In the genomic region with DNA sequence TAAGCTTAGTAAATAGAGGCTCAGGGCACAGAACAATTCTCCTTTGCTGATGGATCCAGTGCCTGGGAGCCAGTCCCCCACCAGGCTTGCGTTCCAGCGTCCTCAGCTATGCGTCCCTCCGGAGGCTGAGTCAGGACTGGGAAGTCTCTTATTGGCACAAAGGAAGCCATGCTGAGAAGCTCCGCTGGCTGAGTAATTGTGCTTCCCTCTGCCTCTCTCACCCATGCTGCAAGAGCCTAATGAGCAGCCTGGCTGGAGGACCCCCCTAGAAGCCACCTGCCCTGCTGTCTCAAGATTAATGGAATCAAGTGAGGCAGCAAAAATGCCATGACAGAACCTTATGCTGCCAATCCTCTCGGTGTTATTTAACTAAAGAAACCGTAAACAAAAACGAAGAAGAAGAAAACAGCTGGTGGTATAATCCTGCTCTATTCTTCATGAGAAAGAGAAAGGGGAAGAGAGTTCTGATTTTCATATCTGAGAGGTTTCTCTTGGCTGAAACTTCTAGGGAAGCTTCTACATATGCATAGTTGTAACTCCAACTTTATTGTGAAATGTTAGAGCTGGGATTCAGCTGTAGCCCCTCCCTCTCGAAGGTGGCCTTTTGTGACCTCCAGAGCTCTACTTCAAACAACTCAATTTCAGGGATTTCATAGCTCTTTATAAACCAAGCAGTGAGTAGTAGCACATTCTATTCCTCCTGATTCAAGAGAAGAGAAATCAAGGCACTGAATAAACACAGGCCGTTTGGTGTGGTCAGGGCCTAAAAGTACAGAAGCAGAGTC, we compare ENCODE assay signal across 17 cellular contexts.
A peak's percentile ranks its signal among the peaks of the same experiment; 100 is the strongest.
DNase-seq lines count a peak whose midpoint lies in the region; TF ChIP-seq lines count a peak whose summit lies in the region.
"Had no signal": no experiment of that assay in that cellular context is flagged by ENCODE, and none has a peak within 500 bp of the region (broad histone marks: within the 10 kb centered on the region; RNA-seq: fewer than 3 reads in every experiment).

No MANE protein-coding gene starts in this region.

- 60 to 71% (median 63%) methylated on average over 10 of the region's 10 CpGs for WGBS in stomach, 5 donors

- no peaks in the 10 kb centered on the region for H3K9me3 Mint-ChIP-seq in type B pancreatic cell
- H3K9me3 Mint-ChIP-seq: activated B cell treated with CpG ODN at 0.5 μM for 24 hours had no signal

- TF ChIP-seq EP300 in stomach (IDR thresholded peaks at IDR 0.05), result no peak

- no peaks in the 10 kb centered on the region for H3K27me3 Mint-ChIP-seq in type B pancreatic cell

- H3K4me1 ChIP-seq in stomach, result peaks cover 0 to 3% (median 0%) of the 10 kb centered on the region in 4 donors

- no peaks in the 10 kb centered on the region for H3K36me3 ChIP-seq in stomach
- H3K36me3 ChIP-seq: upper lobe of left lung had no signal

- H3K9me3 ChIP-seq in stomach, result no peaks in the 10 kb centered on the region
- H3K9me3 ChIP-seq: SK-N-SH, upper lobe of left lung had no signal

- TF ChIP-seq CTCF in astrocyte of the cerebellum (IDR thresholded peaks at IDR 0.05; ENCODE audit: low read depth, low read length, missing control alignments), result no peak
- TF ChIP-seq CTCF in stomach (IDR thresholded peaks at IDR 0.05), result no peak
- TF ChIP-seq CTCF in type B pancreatic cell (conservative IDR thresholded peaks at IDR 0.05), result no peak

- no peaks in the 10 kb centered on the region for H3K27me3 ChIP-seq in stomach
- H3K27me3 ChIP-seq: upper lobe of left lung had no signal

- H3K4me1 Mint-ChIP-seq in type B pancreatic cell (ENCODE audit: unreplicated experiment), result peaks cover 15% of the 10 kb centered on the region
- H3K4me1 Mint-ChIP-seq: activated B cell treated with CpG ODN at 0.5 μM for 24 hours, natural killer cell had no signal

- H3K36me3 Mint-ChIP-seq in type B pancreatic cell, result no peaks in the 10 kb centered on the region
- H3K36me3 Mint-ChIP-seq: natural killer cell had no signal

- DNase-seq in NCI-H2227 (lab: John Stamatoyannopoulos, UW; ENCODE audit: unreplicated experiment) (peak; percentile 21), NCI-H2227 treated with DMSO at 0.1 percent for 48 hours (lab: John Stamatoyannopoulos, UW) (no peak), astrocyte of the cerebellum (ENCODE audit: low read depth) (peak; percentile 77), islet precursor cell (peak; percentile 78), stomach (no peak), DMS53 treated with DMSO at 0.1 percent for 48 hours (lab: John Stamatoyannopoulos, UW; ENCODE audit: unreplicated experiment) (no peak), type B pancreatic cell (ENCODE audit: extremely low spot score, unreplicated experiment) (no peak), mesenteric fat pad (ENCODE audit: low spot score) (no peak)
- DNase-seq: activated B cell treated with CpG ODN at 0.5 μM for 24 hours; activated T-cell treated with anti-CD3 and anti-CD28 coated beads for 4 hours; foreskin melanocyte; kidney; natural killer cell; NCI-H1105 treated with DMSO at 0.1 percent for 48 hours; SK-N-SH; stimulated activated CD4-positive, alpha-beta T cell treated with anti-CD3 and anti-CD28 coated beads, Interleukin-12 subunit alpha, Interleukin-12 subunit beta, amount 100 ng/mL, for 4 hours had no signal

- H3K4me3 ChIP-seq in astrocyte of the cerebellum (ENCODE audit: low read depth, low read length), result no peak overlapping the region
- H3K4me3 ChIP-seq in stomach, result no peak overlapping the region
- H3K4me3 ChIP-seq: upper lobe of left lung had no signal

- peak overlapping the region in 3 of 5 donors; percentile 19 to 48 (median 33) for H3K27ac ChIP-seq in stomach
- H3K27ac ChIP-seq: upper lobe of left lung had no signal

- intact Hi-C loops in stomach (cut with DNase I; ENCODE audit: low total_unique reads), result no loop called here

- no peak for TF ChIP-seq POLR2A in stomach (IDR thresholded peaks at IDR 0.05)

- no peak overlapping the region for H3K27ac Mint-ChIP-seq in type B pancreatic cell
- H3K27ac Mint-ChIP-seq: activated B cell treated with CpG ODN at 0.5 μM for 24 hours, natural killer cell had no signal

- in situ Hi-C loops in astrocyte of the cerebellum (cut with HindIII; ENCODE audit: low sequenced_read_pairs), result no loop called here

- no peak overlapping the region for H3K4me3 Mint-ChIP-seq in type B pancreatic cell
- H3K4me3 Mint-ChIP-seq: activated B cell treated with CpG ODN at 0.5 μM for 24 hours, natural killer cell had no signal

Comparison
In these comparisons a context has a peak if more than half of its experiments do, and no peak if none do; other contexts are left out.
1. DNase-seq: peak in NCI-H2227 (single experiment), astrocyte of the cerebellum (single experiment) and islet precursor cell (single experiment); none in NCI-H2227 treated with DMSO at 0.1 percent for 48 hours (single experiment), stomach (single experiment), DMS53 treated with DMSO at 0.1 percent for 48 hours (single experiment), type B pancreatic cell (single experiment) and mesenteric fat pad (single experiment).